In genomic region chr12:14238224-14238792, GRCh38 we compare ENCODE assay signal across 8 cellular contexts.
DNase-seq lines count a peak whose midpoint lies in the region; ATAC-seq and TF ChIP-seq lines count a peak whose summit lies in the region.
"Had no signal": no experiment of that assay in that cellular context is flagged by ENCODE, and none has a peak within 500 bp of the region (broad histone marks: within the 10 kb centered on the region; RNA-seq: fewer than 3 reads in every experiment).

No MANE protein-coding gene starts in this region.

- DNase-seq in GM10266 (ENCODE audit: extremely low spot score) (no peak), NCI-H1694 treated with DMSO at 0.1 percent for 48 hours (lab: John Stamatoyannopoulos, UW) (peak; percentile 39), chondrocyte (ENCODE audit: low spot score) (no peak), mesothelial cell of epicardium (ENCODE audit: low spot score in 2 of 2, unreplicated experiment in 2 of 2) (no peak), substantia nigra (lab: John Stamatoyannopoulos, UW) (no peak), HuH-7 (ENCODE audit: low spot score) (no peak)

- H3K27me3 Mint-ChIP-seq in chondrocyte (ENCODE audit: low read depth) (no peaks in the 10 kb centered on the region), mesothelial cell of epicardium (ENCODE audit: low read depth) (no peaks in the 10 kb centered on the region)

- H3K4me1 Mint-ChIP-seq in chondrocyte (ENCODE audit: low read depth) (peaks cover 14% of the 10 kb centered on the region), mesothelial cell of epicardium (peaks cover 21% of the 10 kb centered on the region)

- H3K27ac Mint-ChIP-seq in chondrocyte (ENCODE audit: unreplicated experiment): no peak overlapping the region
- H3K27ac Mint-ChIP-seq in mesothelial cell of epicardium: peak overlapping the region; percentile 54

- TF ChIP-seq CTCF in GM10266 (IDR thresholded peaks at IDR 0.05; ENCODE audit: control insufficient read depth, insufficient read depth, low read depth, missing control alignments): peak; percentile 48
- peak; percentile 95 for TF ChIP-seq CTCF in chondrocyte (IDR thresholded peaks at IDR 0.05)
- TF ChIP-seq CTCF in mesothelial cell of epicardium (IDR thresholded peaks at IDR 0.05; ENCODE audit: unreplicated experiment): peak; percentile 43

- H3K4me3 Mint-ChIP-seq in chondrocyte (ENCODE audit: unreplicated experiment): no peak overlapping the region
- no peak overlapping the region for H3K4me3 Mint-ChIP-seq in mesothelial cell of epicardium

- no peak for ATAC-seq in GM18498 (IDR thresholded peaks at IDR 0.05; ENCODE audit: unreplicated experiment)

- no peaks in the 10 kb centered on the region for H3K36me3 Mint-ChIP-seq in chondrocyte (ENCODE audit: low read depth)
- H3K36me3 Mint-ChIP-seq in mesothelial cell of epicardium: peaks cover 13% of the 10 kb centered on the region

- no peak overlapping the region for H3K27ac ChIP-seq in substantia nigra (ENCODE audit: low read depth, low read length, poor library complexity, severe bottlenecking)
- H3K27ac ChIP-seq: SJSA1 had no signal

- H3K9me3 Mint-ChIP-seq in chondrocyte (ENCODE audit: low read depth) (peaks cover 2% of the 10 kb centered on the region), mesothelial cell of epicardium (peaks cover 14% of the 10 kb centered on the region)

Comparison
In these comparisons a context has a peak if more than half of its experiments do, and no peak if none do; other contexts are left out.
1. CTCF ChIP-seq: peak in every context shown above with its lines; median percentile 95 in chondrocyte; 48 in GM10266; 43 in mesothelial cell of epicardium.